ENCODE assay signal across 15 cellular contexts in genomic region chr10:71447676-71448075, GRCh38. TPM values are rescaled to one million over a fixed set of nuclear protein-coding genes. Genes with fewer than 3 reads are reported as not detected.
DNase-seq lines count a peak whose midpoint lies in the region; ATAC-seq, FAIRE-seq and TF ChIP-seq lines count a peak whose summit lies in the region.
"Had no signal": no experiment of that assay in that cellular context is flagged by ENCODE, and none has a peak within 500 bp of the region (broad histone marks: within the 10 kb centered on the region; RNA-seq: fewer than 3 reads in every experiment).

No MANE protein-coding gene starts in this region.

- no peaks in the 10 kb centered on the region for H3K36me3 ChIP-seq in HepG2 (replicated peaks in 1 of 2; ENCODE audit: control insufficient read depth in 1 of 2, insufficient read depth in 2 of 2, low read length in 2 of 2)
- H3K36me3 ChIP-seq in right lobe of liver = no peaks in the 10 kb centered on the region
- no peaks in the 10 kb centered on the region for H3K36me3 ChIP-seq in mucosa of descending colon (ENCODE audit: low read depth)
- H3K36me3 ChIP-seq: BLaER1 treated with 17β-estradiol and CSF1 and Interleukin-3, amounts not matched to agents 10 nM and 100 nM had no signal

- no peaks in the 10 kb centered on the region for H3K4me1 ChIP-seq in HepG2 (ENCODE audit: insufficient read depth, low read length)
- no peaks in the 10 kb centered on the region for H3K4me1 ChIP-seq in right lobe of liver
- no peaks in the 10 kb centered on the region for H3K4me1 ChIP-seq in mucosa of descending colon (ENCODE audit: low read depth)

- H3K4me3 ChIP-seq in HepG2 (replicated peaks in 1 of 3; ENCODE audit: insufficient read depth in 1 of 3, low read depth in 2 of 3, low read length in 3 of 3) (no peak overlapping the region), right lobe of liver (no peak overlapping the region), mucosa of descending colon (no peak overlapping the region)
- H3K4me3 ChIP-seq: BLaER1 treated with 17β-estradiol and CSF1 and Interleukin-3, amounts not matched to agents 10 nM and 100 nM; PC-9 had no signal

- H3K9ac ChIP-seq in HepG2 (ENCODE audit: insufficient read depth, low read depth, low read length) = no peak overlapping the region
- H3K9ac ChIP-seq: BLaER1 treated with 17β-estradiol and CSF1 and Interleukin-3, amounts not matched to agents 10 nM and 100 nM had no signal

- POLR2A ChIA-PET in HepG2 (lab: Yijun Ruan, JAX) = no interaction called here

- no peak for TF ChIP-seq POLR2A in HepG2 (IDR thresholded peaks at IDR 0.05; ENCODE audit: insufficient read depth in 1 of 2, low read depth in 2 of 2, low read length in 2 of 2)
- no peak for TF ChIP-seq POLR2A in right lobe of liver (IDR thresholded peaks at IDR 0.05)

- no peak for FAIRE-seq in HepG2 (lab: Jason Lieb, UNC)

- H3K27ac ChIP-seq in HepG2 (ENCODE audit: extremely low read length, insufficient read depth, low read length) (no peak overlapping the region), right lobe of liver (no peak overlapping the region)
- H3K27ac ChIP-seq: BLaER1 treated with 17β-estradiol and CSF1 and Interleukin-3, amounts not matched to agents 10 nM and 100 nM; PC-9 had no signal

- in situ Hi-C loops in HepG2 (cut with HindIII; ENCODE audit: extremely low pct_ligation_motif_present, low pct_unique_long_range_greater_than_20kb) = no loop called here

- H3K79me2 ChIP-seq in HepG2 (ENCODE audit: insufficient read depth, low read length) = no peaks in the 10 kb centered on the region

- no peaks in the 10 kb centered on the region for H4K20me1 ChIP-seq in HepG2 (ENCODE audit: insufficient read depth, low read length)

- TF ChIP-seq CTCF in HepG2 (CRISPR knock-in tag; IDR thresholded peaks at IDR 0.05) = no peak
- no peak for TF ChIP-seq CTCF in right lobe of liver (IDR thresholded peaks at IDR 0.05)
- TF ChIP-seq CTCF in mucosa of descending colon (IDR thresholded peaks at IDR 0.05) = no peak

- CTCF ChIA-PET in HepG2 (lab: Yijun Ruan, JAX; ENCODE audit: low intra/inter-chr PET ratio, low total read pairs) = no interaction called here

- DNase-seq in HepG2 (ENCODE audit: low spot score) (no peak), right lobe of liver (no peak), NCI-H345 treated with DMSO at 0.1 percent for 48 hours (lab: John Stamatoyannopoulos, UW; ENCODE audit: unreplicated experiment) (peak; percentile 15), mucosa of descending colon (peak in 1 of 3 donors; percentile 54), SK-N-DZ (ENCODE audit: low spot score) (no peak), OCI-M1 (lab: John Stamatoyannopoulos, UW) (no peak), kidney tubule cell (ENCODE audit: low spot score) (no peak)
- DNase-seq: CD8-positive, alpha-beta memory T cell; DMS79 treated with DMSO at 0.1 percent for 48 hours; KG1; NCI-H1930; NCI-H2171 treated with DMSO at 0.1 percent for 48 hours; SW 1271 had no signal

- peaks cover 8 to 51% of the 10 kb centered on the region in 2 experiments; a peak in 4 of 5 replicates for H3K27me3 ChIP-seq in HepG2 (ENCODE audit: control insufficient read depth in 1 of 2, insufficient read depth in 2 of 2, low read length in 2 of 2)
- H3K27me3 ChIP-seq in right lobe of liver = no peaks in the 10 kb centered on the region
- H3K27me3 ChIP-seq: BLaER1 treated with 17β-estradiol and CSF1 and Interleukin-3, amounts not matched to agents 10 nM and 100 nM had no signal

- no peak for ATAC-seq in HepG2
- no peak for ATAC-seq in right lobe of liver
- peak; percentile 24 for ATAC-seq in mucosa of descending colon

- no TSS peak for BruUV-seq in HepG2 (replicated peaks; lab: Mats Ljungman, UMichigan)

- no peak for TF ChIP-seq RAD21 in HepG2 (CRISPR knock-in tag; IDR thresholded peaks at IDR 0.05)

- WGBS in HepG2 (ENCODE audit: low lambda C conversion rate) = 6% methylated on average over 2 of the region's 2 CpGs
- WGBS in right lobe of liver (ENCODE audit: insufficient coverage, low coverage, low lambda C conversion rate, missing lambda C conversion rate) = no CpG with 5 or more reads among the region's 2 CpGs

- TF ChIP-seq EP300 in HepG2 (IDR thresholded peaks at IDR 0.05; ENCODE audit: low read depth in 2 of 2, low read length in 2 of 2) (no peak), HepG2 (CRISPR knock-in tag; IDR thresholded peaks at IDR 0.05; ENCODE audit: borderline replicate concordance) (no peak)

- no peak overlapping the region for H2AFZ ChIP-seq in HepG2 (ENCODE audit: low read length)
- H2AFZ ChIP-seq: PC-9 had no signal

- intact Hi-C loops in HepG2 (cut with micrococcal nuclease; ENCODE audit: unreplicated experiment) (no loop called here), right lobe of liver (cut with DNase I) (no loop called here), mucosa of descending colon (cut with DNase I, micrococcal nuclease) (no loop called here)

- H3K9me3 ChIP-seq in HepG2 (ENCODE audit: low read length) (no peaks in the 10 kb centered on the region), right lobe of liver (no peaks in the 10 kb centered on the region), mucosa of descending colon (no peaks in the 10 kb centered on the region)
- H3K9me3 ChIP-seq: BLaER1 treated with 17β-estradiol and CSF1 and Interleukin-3, amounts not matched to agents 10 nM and 100 nM had no signal

- H3K4me2 ChIP-seq in HepG2 (ENCODE audit: low read depth, low read length) = no peak overlapping the region
- H3K4me2 ChIP-seq: BLaER1 treated with 17β-estradiol and CSF1 and Interleukin-3, amounts not matched to agents 10 nM and 100 nM; PC-9 had no signal

TF ChIP-seq in HepG2, 621 proteins besides CTCF, POLR2A, EP300 and RAD21:
- peak; percentile 43; the same call in 1 of the 2 replicates for TF ChIP-seq LCORL (IDR thresholded peaks at IDR 0.05)
- no peak for TF ChIP-seq LCORL (CRISPR knock-in tag; IDR thresholded peaks at IDR 0.05)
- no peak for TF ChIP-seq TAF15 (IDR thresholded peaks at IDR 0.05; ENCODE audit: low read depth, low read length, poor library complexity, severe bottlenecking)

RNA-seq across cellular contexts. Expression of gene CDH23, which starts 51.0 kb away (rescaled TPM):
- total RNA-seq in HepG2 (2016; rRNA removed; fragmentation: Illumina TruSeq; extraction: Trizol) (not detected in 2 replicates), right lobe of liver (10 to 100 TPM in 1 of 6 experiments, 1 to 10 TPM in 5; 3.3 to 19.7 (median 6.3) TPM), mucosa of descending colon (1 to 10 TPM; 1.8 to 3.6 (median 3.0) TPM)
- 0.35 and 0.71 TPM in 2 replicates for total RNA-seq in HepG2 (2016; cell fraction: cytosol; rRNA removed; fragmentation: Illumina TruSeq; extraction: Trizol; ENCODE audit: low read depth)
- total RNA-seq in HepG2 (2016; cell fraction: insoluble cytoplasmic fraction; rRNA removed; fragmentation: Illumina TruSeq; extraction: Trizol) = not detected in 2 replicates
- 0.28 TPM in 1 of 2 replicates, not detected in the other for total RNA-seq in HepG2 (2016; cell fraction: membrane; rRNA removed; fragmentation: Illumina TruSeq; extraction: Trizol)
- not detected in 2 replicates for total RNA-seq in HepG2 (2016; cell fraction: nucleus; rRNA removed; fragmentation: Illumina TruSeq; extraction: Trizol)
- 0.13 and 0.48 TPM in 2 replicates for polyA plus RNA-seq in HepG2 (2011; rRNA removed)
- 0.13 and 0.15 TPM in 2 replicates for polyA plus RNA-seq in HepG2 (2011; cell fraction: cytosol; rRNA removed)
- 0.45 and 0.98 TPM in 2 replicates for polyA plus RNA-seq in HepG2 (2011; cell fraction: nucleus; rRNA removed)
- polyA plus RNA-seq in HepG2 (2012) = 0.08 and 0.12 TPM in 2 replicates
- polyA plus RNA-seq in HepG2 (2016; cell fraction: cytosol; fragmentation: Illumina TruSeq; extraction: Trizol; ENCODE audit: low read depth) = 0.34 and 0.35 TPM in 2 replicates
- not detected in 2 replicates for polyA plus RNA-seq in HepG2 (2016; cell fraction: insoluble cytoplasmic fraction; fragmentation: Illumina TruSeq; extraction: Trizol; ENCODE audit: low read depth)
- not detected in 2 replicates for polyA plus RNA-seq in HepG2 (2016; cell fraction: membrane; fragmentation: Illumina TruSeq; extraction: Trizol; ENCODE audit: low read depth)
- polyA plus RNA-seq in HepG2 (2016; cell fraction: nucleus; fragmentation: Illumina TruSeq; extraction: Trizol; ENCODE audit: insufficient read depth, low read depth) = not detected in 2 replicates
- 0.12 and 0.14 TPM in 2 replicates for polyA minus RNA-seq in HepG2 (2011; rRNA and poly(A)+ RNA removed; ENCODE audit: low replicate concordance)
- not detected in 2 replicates for polyA minus RNA-seq in HepG2 (2011; cell fraction: cytosol; rRNA and poly(A)+ RNA removed)
- polyA minus RNA-seq in HepG2 (2011; cell fraction: nucleus; rRNA and poly(A)+ RNA removed) = 0.52 and 0.62 TPM in 2 replicates
- not detected in 2 replicates for polyA plus RNA-seq in SK-N-DZ (2014; cell fraction: cytosol; rRNA removed)
- polyA plus RNA-seq in SK-N-DZ (2014; cell fraction: nucleus; rRNA removed) = 0.77 TPM in 1 of 2 replicates, not detected in the other
